8 cellular contexts compared by ENCODE assay signal in the genomic region with DNA sequence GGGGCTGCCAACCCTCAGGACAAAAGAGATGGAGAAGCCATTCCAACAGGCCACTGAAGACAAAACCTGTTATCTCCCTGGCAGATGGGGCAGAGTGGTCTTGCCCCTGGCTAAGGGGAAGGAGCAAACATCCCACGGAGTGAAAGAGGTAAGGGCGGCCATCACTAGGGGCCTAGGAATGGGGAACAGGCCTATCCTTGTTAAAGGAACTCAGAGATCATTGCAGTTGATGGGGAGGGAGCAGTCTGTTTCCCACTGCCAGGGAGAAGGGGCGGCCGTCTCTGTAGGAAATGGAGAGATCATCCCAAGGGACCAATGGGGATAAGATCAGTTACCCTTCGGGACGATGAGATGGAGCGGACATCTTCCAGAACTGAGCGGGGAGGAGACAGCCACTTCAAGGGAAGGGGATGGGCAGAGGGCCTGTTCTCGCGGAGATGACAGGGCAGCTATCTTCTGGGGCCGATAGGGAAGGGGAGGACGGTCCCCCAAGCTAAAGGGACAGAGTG. TPM values are rescaled to one million over a fixed set of nuclear protein-coding genes. Genes with fewer than 3 reads are reported as not detected.
A peak's percentile ranks its signal among the peaks of the same experiment; 100 is the strongest.
DNase-seq lines count a peak whose midpoint lies in the region; ATAC-seq and TF ChIP-seq lines count a peak whose summit lies in the region.

No MANE protein-coding gene starts in this region.

- no peak for DNase-seq in MM.1S
- DNase-seq in nephron progenitor cell, result no peak
- no peak for DNase-seq in DMS 273 treated with DMSO at 0.1 percent for 48 hours (lab: John Stamatoyannopoulos, UW)
- no peak for DNase-seq in left lobe of liver (ENCODE audit: low spot score)
- no peak for DNase-seq in activated CD4-positive, alpha-beta T cell treated with anti-CD3 and anti-CD28 coated beads for 48 hours

- peak overlapping the region; percentile 29; the same call in 1 of the 2 replicates for H3K9ac ChIP-seq in MM.1S (ENCODE audit: low read length)
- peak overlapping the region; percentile 63 to 67 for H3K9ac ChIP-seq in duodenal mucosa (ENCODE audit: low read depth in 1 of 2, low read length in 2 of 2)

- ATAC-seq in left lobe of liver, result no peak
- no peak for ATAC-seq in HG02571 (IDR thresholded peaks at IDR 0.05; ENCODE audit: unreplicated experiment)

- peak overlapping the region; percentile 52 for H2AFZ ChIP-seq in MM.1S (ENCODE audit: low read length)

- H3F3A ChIP-seq in MM.1S (ENCODE audit: insufficient read depth, low read length), result no peaks in the 10 kb centered on the region; the same call in 1 of the 2 replicates

- peak overlapping the region; percentile 96 for H3K4me3 ChIP-seq in MM.1S (ENCODE audit: low read length)
- H3K4me3 ChIP-seq in duodenal mucosa (ENCODE audit: low read depth in 1 of 2, low read length in 2 of 2), result peak overlapping the region; percentile 83 to 95

- no peaks in the 10 kb centered on the region for H3K9me3 Mint-ChIP-seq in nephron progenitor cell

- H3K36me3 ChIP-seq in MM.1S (replicated peaks; ENCODE audit: insufficient read depth, low read length) (no peaks in the 10 kb centered on the region; the same call in 1 of the 2 replicates), duodenal mucosa (ENCODE audit: control insufficient read depth in 1 of 2, insufficient read depth in 2 of 2, low read length in 2 of 2) (peaks cover 23 to 34% of the 10 kb centered on the region in 2 donors)

- H3K4me1 ChIP-seq in MM.1S (ENCODE audit: low read length) (peaks cover 12% of the 10 kb centered on the region), duodenal mucosa (ENCODE audit: control insufficient read depth in 1 of 2, insufficient read depth in 2 of 2, low read length in 2 of 2) (peaks cover 54 to 57% of the 10 kb centered on the region in 2 donors)

- no peaks in the 10 kb centered on the region for H4K20me1 ChIP-seq in MM.1S (ENCODE audit: insufficient read depth, low read length)

- peaks cover 22% of the 10 kb centered on the region for H3K36me3 Mint-ChIP-seq in nephron progenitor cell (ENCODE audit: low read depth)

- H3K27me3 Mint-ChIP-seq in nephron progenitor cell (ENCODE audit: low read depth, poor library complexity), result peaks cover 14% of the 10 kb centered on the region

- H3K9me3 ChIP-seq in MM.1S (replicated peaks; ENCODE audit: insufficient read depth, low read length) (no peaks in the 10 kb centered on the region), duodenal mucosa (ENCODE audit: control insufficient read depth in 1 of 2, low read length in 2 of 2) (no peaks in the 10 kb centered on the region)

- peaks cover 28% of the 10 kb centered on the region for H3K4me1 Mint-ChIP-seq in nephron progenitor cell

- TF ChIP-seq CTCF in C4-2B (conservative IDR thresholded peaks at IDR 0.05) (no peak), MM.1S (IDR thresholded peaks at IDR 0.05; ENCODE audit: low read length) (no peak), nephron progenitor cell (IDR thresholded peaks at IDR 0.05) (no peak)

- H3K27me3 ChIP-seq in MM.1S (replicated peaks; ENCODE audit: insufficient read depth, low read length) (no peaks in the 10 kb centered on the region), duodenal mucosa (ENCODE audit: control insufficient read depth in 1 of 2, insufficient read depth in 2 of 2, low read length in 2 of 2) (no peaks in the 10 kb centered on the region)

- H3K4me3 Mint-ChIP-seq in nephron progenitor cell, result peak overlapping the region; percentile 100

- no peaks in the 10 kb centered on the region for H3K9me2 ChIP-seq in MM.1S (replicated peaks; ENCODE audit: insufficient read depth, low read length)

- H3K27ac ChIP-seq in C4-2B (peak overlapping the region; percentile 72; the same call in 1 of the 2 replicates), MM.1S (ENCODE audit: low read length) (no peak overlapping the region), duodenal mucosa (ENCODE audit: low read depth, low read length) (no peak overlapping the region)

- peak overlapping the region; percentile 90 for H3K4me2 ChIP-seq in MM.1S (ENCODE audit: low read depth, low read length)

- no peak overlapping the region for H3K27ac Mint-ChIP-seq in nephron progenitor cell

- peaks cover 31% of the 10 kb centered on the region for H3K79me2 ChIP-seq in MM.1S (ENCODE audit: low read length)

RNA-seq across cellular contexts. Expression of gene TMEM208, which starts 0.6 kb away (rescaled TPM):
- 44.9 TPM for total RNA-seq in left lobe of liver

RNA-seq across cellular contexts. Expression of gene FHOD1, which starts 20.9 kb away (rescaled TPM):
- 5.9 TPM for total RNA-seq in left lobe of liver

RNA-seq across cellular contexts. Expression of gene SLC9A5, which starts 22.4 kb away (rescaled TPM):
- 0.30 TPM for total RNA-seq in left lobe of liver

RNA-seq across cellular contexts. Expression of gene ELMO3, which starts 27.4 kb away (rescaled TPM):
- total RNA-seq in left lobe of liver, result 5.2 TPM

RNA-seq across cellular contexts. Expression of gene E2F4, which starts 34.4 kb away (rescaled TPM):
- 19.0 TPM for total RNA-seq in left lobe of liver
